In the genomic region with DNA sequence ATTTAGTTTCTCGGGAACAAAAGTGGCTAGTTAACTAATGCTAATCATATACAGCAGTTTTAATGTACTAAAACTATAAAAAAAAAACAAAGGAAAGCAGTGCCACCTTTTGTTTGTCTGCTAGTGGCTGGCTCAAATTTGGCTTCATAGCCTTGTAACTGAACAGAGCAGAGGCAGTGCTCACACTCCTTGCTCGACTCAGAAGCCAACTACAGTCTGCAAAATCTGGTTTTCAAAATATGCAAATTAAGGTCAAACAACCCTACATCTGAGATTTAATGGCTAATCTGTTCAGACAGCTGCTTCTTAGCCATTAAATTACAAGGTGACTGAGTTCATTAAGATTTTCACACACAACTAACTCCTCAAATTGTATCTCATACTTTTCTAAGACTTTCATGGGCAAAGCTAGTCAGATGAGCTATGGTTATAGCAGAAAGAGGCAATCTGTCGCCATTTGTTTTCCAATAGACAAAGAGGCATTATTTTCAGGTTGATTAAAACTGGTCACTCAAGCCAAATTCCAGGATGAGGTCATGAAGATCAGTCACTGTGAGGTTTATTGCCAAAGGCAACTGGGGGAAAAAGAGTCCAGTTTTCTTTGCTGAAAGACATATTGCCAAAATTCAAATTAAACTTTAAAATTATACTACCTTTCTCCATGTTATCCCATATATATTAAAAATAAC, we compare ENCODE assay signal across 2 cellular contexts.
TF ChIP-seq lines count a peak whose summit lies in the region.

No MANE protein-coding gene starts in this region.

TF ChIP-seq in HCT116, 20 proteins besides CTCF, POLR2A, EP300 and RAD21 (continued from another document):
- TF ChIP-seq, protein P1, sequence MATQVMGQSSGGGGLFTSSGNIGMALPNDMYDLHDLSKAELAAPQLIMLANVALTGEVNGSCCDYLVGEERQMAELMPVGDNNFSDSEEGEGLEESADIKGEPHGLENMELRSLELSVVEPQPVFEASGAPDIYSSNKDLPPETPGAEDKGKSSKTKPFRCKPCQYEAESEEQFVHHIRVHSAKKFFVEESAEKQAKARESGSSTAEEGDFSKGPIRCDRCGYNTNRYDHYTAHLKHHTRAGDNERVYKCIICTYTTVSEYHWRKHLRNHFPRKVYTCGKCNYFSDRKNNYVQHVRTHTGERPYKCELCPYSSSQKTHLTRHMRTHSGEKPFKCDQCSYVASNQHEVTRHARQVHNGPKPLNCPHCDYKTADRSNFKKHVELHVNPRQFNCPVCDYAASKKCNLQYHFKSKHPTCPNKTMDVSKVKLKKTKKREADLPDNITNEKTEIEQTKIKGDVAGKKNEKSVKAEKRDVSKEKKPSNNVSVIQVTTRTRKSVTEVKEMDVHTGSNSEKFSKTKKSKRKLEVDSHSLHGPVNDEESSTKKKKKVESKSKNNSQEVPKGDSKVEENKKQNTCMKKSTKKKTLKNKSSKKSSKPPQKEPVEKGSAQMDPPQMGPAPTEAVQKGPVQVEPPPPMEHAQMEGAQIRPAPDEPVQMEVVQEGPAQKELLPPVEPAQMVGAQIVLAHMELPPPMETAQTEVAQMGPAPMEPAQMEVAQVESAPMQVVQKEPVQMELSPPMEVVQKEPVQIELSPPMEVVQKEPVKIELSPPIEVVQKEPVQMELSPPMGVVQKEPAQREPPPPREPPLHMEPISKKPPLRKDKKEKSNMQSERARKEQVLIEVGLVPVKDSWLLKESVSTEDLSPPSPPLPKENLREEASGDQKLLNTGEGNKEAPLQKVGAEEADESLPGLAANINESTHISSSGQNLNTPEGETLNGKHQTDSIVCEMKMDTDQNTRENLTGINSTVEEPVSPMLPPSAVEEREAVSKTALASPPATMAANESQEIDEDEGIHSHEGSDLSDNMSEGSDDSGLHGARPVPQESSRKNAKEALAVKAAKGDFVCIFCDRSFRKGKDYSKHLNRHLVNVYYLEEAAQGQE (IDR thresholded peaks at IDR 0.05; ENCODE audit: low read depth) = no peak
- TF ChIP-seq EZH2phosphoT487 (IDR thresholded peaks at IDR 0.05; ENCODE audit: borderline replicate concordance) (no peak), FOSL1 (IDR thresholded peaks at IDR 0.05; ENCODE audit: low read depth) (no peak), ELF1 (IDR thresholded peaks at IDR 0.05; ENCODE audit: borderline replicate concordance, low read depth) (no peak), EZH2 (IDR thresholded peaks at IDR 0.05) (no peak), SRF (IDR thresholded peaks at IDR 0.05; ENCODE audit: low read depth) (no peak), SP1 (IDR thresholded peaks at IDR 0.05; ENCODE audit: low read depth) (no peak), POLR2AphosphoS5 (IDR thresholded peaks at IDR 0.05; ENCODE audit: low read depth, low read length) (no peak), SIN3A (IDR thresholded peaks at IDR 0.05; ENCODE audit: low read depth) (no peak), YY1 (IDR thresholded peaks at IDR 0.05; ENCODE audit: extremely low read depth, insufficient replicate concordance, low read depth, low read length) (no peak), EGR1 (IDR thresholded peaks at IDR 0.05; ENCODE audit: low read depth) (no peak)
- TF ChIP-seq, protein P2, sequence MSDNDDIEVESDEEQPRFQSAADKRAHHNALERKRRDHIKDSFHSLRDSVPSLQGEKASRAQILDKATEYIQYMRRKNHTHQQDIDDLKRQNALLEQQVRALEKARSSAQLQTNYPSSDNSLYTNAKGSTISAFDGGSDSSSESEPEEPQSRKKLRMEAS (IDR thresholded peaks at IDR 0.05) = no peak
- TF ChIP-seq, protein P3, sequence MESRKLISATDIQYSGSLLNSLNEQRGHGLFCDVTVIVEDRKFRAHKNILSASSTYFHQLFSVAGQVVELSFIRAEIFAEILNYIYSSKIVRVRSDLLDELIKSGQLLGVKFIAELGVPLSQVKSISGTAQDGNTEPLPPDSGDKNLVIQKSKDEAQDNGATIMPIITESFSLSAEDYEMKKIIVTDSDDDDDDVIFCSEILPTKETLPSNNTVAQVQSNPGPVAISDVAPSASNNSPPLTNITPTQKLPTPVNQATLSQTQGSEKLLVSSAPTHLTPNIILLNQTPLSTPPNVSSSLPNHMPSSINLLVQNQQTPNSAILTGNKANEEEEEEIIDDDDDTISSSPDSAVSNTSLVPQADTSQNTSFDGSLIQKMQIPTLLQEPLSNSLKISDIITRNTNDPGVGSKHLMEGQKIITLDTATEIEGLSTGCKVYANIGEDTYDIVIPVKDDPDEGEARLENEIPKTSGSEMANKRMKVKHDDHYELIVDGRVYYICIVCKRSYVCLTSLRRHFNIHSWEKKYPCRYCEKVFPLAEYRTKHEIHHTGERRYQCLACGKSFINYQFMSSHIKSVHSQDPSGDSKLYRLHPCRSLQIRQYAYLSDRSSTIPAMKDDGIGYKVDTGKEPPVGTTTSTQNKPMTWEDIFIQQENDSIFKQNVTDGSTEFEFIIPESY (IDR thresholded peaks at IDR 0.05; ENCODE audit: extremely low read depth, insufficient replicate concordance, low read length) = no peak
- TF ChIP-seq, protein P4, sequence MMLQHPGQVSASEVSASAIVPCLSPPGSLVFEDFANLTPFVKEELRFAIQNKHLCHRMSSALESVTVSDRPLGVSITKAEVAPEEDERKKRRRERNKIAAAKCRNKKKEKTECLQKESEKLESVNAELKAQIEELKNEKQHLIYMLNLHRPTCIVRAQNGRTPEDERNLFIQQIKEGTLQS (IDR thresholded peaks at IDR 0.05) = no peak

TF ChIP-seq in WTC11, 78 proteins besides CTCF, POLR2A, EP300 and RAD21:
- TF ChIP-seq, protein P5, sequence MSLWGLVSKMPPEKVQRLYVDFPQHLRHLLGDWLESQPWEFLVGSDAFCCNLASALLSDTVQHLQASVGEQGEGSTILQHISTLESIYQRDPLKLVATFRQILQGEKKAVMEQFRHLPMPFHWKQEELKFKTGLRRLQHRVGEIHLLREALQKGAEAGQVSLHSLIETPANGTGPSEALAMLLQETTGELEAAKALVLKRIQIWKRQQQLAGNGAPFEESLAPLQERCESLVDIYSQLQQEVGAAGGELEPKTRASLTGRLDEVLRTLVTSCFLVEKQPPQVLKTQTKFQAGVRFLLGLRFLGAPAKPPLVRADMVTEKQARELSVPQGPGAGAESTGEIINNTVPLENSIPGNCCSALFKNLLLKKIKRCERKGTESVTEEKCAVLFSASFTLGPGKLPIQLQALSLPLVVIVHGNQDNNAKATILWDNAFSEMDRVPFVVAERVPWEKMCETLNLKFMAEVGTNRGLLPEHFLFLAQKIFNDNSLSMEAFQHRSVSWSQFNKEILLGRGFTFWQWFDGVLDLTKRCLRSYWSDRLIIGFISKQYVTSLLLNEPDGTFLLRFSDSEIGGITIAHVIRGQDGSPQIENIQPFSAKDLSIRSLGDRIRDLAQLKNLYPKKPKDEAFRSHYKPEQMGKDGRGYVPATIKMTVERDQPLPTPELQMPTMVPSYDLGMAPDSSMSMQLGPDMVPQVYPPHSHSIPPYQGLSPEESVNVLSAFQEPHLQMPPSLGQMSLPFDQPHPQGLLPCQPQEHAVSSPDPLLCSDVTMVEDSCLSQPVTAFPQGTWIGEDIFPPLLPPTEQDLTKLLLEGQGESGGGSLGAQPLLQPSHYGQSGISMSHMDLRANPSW (CRISPR knock-in tag; conservative IDR thresholded peaks at IDR 0.05; ENCODE audit: low read depth) = no peak
- TF ChIP-seq TEAD4 (CRISPR knock-in tag; IDR thresholded peaks at IDR 0.05) (no peak), EMX1 (CRISPR knock-in tag; IDR thresholded peaks at IDR 0.05) (no peak), ZBTB21 (CRISPR knock-in tag; IDR thresholded peaks at IDR 0.05; ENCODE audit: borderline replicate concordance) (no peak)
- TF ChIP-seq, protein P4 (CRISPR knock-in tag; conservative IDR thresholded peaks at IDR 0.05) = no peak
- TF ChIP-seq, protein P6, sequence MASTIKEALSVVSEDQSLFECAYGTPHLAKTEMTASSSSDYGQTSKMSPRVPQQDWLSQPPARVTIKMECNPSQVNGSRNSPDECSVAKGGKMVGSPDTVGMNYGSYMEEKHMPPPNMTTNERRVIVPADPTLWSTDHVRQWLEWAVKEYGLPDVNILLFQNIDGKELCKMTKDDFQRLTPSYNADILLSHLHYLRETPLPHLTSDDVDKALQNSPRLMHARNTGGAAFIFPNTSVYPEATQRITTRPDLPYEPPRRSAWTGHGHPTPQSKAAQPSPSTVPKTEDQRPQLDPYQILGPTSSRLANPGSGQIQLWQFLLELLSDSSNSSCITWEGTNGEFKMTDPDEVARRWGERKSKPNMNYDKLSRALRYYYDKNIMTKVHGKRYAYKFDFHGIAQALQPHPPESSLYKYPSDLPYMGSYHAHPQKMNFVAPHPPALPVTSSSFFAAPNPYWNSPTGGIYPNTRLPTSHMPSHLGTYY (CRISPR knock-in tag; IDR thresholded peaks at IDR 0.05) = no peak
